In genomic region chr6:157648561-157648960, GRCh38 we compare ENCODE assay signal across 17 cellular contexts.
DNase-seq lines count a peak whose midpoint lies in the region; TF ChIP-seq lines count a peak whose summit lies in the region.
"Had no signal": no experiment of that assay in that cellular context is flagged by ENCODE, and none has a peak within 500 bp of the region (broad histone marks: within the 10 kb centered on the region; RNA-seq: fewer than 3 reads in every experiment).

No MANE protein-coding gene starts in this region.

- TF ChIP-seq CTCF in adrenal gland (IDR thresholded peaks at IDR 0.05), result no peak
- no peak for TF ChIP-seq CTCF in SK-N-SH (IDR thresholded peaks at IDR 0.05)
- no peak for TF ChIP-seq CTCF in OCI-LY7 (conservative IDR thresholded peaks at IDR 0.05; ENCODE audit: low read length)

- POLR2A ChIA-PET in SK-N-SH (lab: Yijun Ruan, JAX) (no interaction called here), OCI-LY7 (lab: Charles Lee) (no interaction called here)

- H3K4ac ChIP-seq in mesenchymal stem cell (ENCODE audit: low read depth in 1 of 2, low read length in 2 of 2), result no peak overlapping the region

- TF ChIP-seq RAD21 in SK-N-SH (IDR thresholded peaks at IDR 0.05; ENCODE audit: low read length), result no peak

- H2BK5ac ChIP-seq in mesenchymal stem cell (ENCODE audit: low read depth, low read length, poor library complexity, severe bottlenecking), result no peak overlapping the region

- no peaks in the 10 kb centered on the region for H3K36me3 ChIP-seq in BLaER1
- no peaks in the 10 kb centered on the region for H3K36me3 ChIP-seq in adrenal gland (replicated peaks in 1 of 2)
- peaks cover 9 to 17% of the 10 kb centered on the region in 2 experiments for H3K36me3 ChIP-seq in mesenchymal stem cell (ENCODE audit: control insufficient read depth in 1 of 2, insufficient read depth in 2 of 2, low read depth in 1 of 2, low read length in 2 of 2)
- H3K36me3 ChIP-seq in SK-N-SH (replicated peaks in 1 of 2; ENCODE audit: control insufficient read depth in 1 of 2, insufficient read depth in 2 of 2, low read length in 1 of 2), result no peaks in the 10 kb centered on the region
- H3K36me3 ChIP-seq in OCI-LY7 (ENCODE audit: insufficient read depth, low read length), result no peaks in the 10 kb centered on the region

- H2AK5ac ChIP-seq in mesenchymal stem cell (ENCODE audit: low read length, severe bottlenecking), result no peak overlapping the region

- no TSS peak for BruUV-seq in OCI-LY7 (replicated peaks; lab: Mats Ljungman, UMichigan)

- H4K91ac ChIP-seq in mesenchymal stem cell (ENCODE audit: low read length), result no peak overlapping the region

- H3K27me3 ChIP-seq in BLaER1 (no peaks in the 10 kb centered on the region), adrenal gland (no peaks in the 10 kb centered on the region), mesenchymal stem cell (ENCODE audit: control insufficient read depth in 1 of 2, insufficient read depth in 1 of 2, low read length in 2 of 2) (peaks cover 0 to 7% of the 10 kb centered on the region in 2 experiments), SK-N-SH (ENCODE audit: insufficient read depth) (no peaks in the 10 kb centered on the region)
- H3K27me3 ChIP-seq: ascending aorta, gastroesophageal sphincter had no signal

- no peak overlapping the region for H3K14ac ChIP-seq in mesenchymal stem cell (ENCODE audit: low read length in 2 of 2)

- H3K79me1 ChIP-seq in mesenchymal stem cell (replicated peaks; ENCODE audit: low read length, poor library complexity, severe bottlenecking), result no peaks in the 10 kb centered on the region

- no peaks in the 10 kb centered on the region for H3K9me2 ChIP-seq in SK-N-SH
- no peaks in the 10 kb centered on the region for H3K9me2 ChIP-seq in OCI-LY7 (ENCODE audit: insufficient read depth, low read length)

- CTCF ChIA-PET in SK-N-SH (lab: Yijun Ruan, JAX), result interaction anchor here (1.2 to 3.8 kb wide), 3 partner anchors 19 to 108 kb away, joined by 3 to 35 read pairs (median 4); no protein-coding TSS in a partner anchor
- CTCF ChIA-PET in OCI-LY7 (lab: Charles Lee; ENCODE audit: unreplicated experiment), result no interaction called here

- H2BK15ac ChIP-seq in mesenchymal stem cell (ENCODE audit: low read depth, poor library complexity, severe bottlenecking), result no peak overlapping the region

- H3K18ac ChIP-seq in mesenchymal stem cell (ENCODE audit: low read depth in 1 of 2, low read length in 2 of 2), result no peak overlapping the region

- H3F3A ChIP-seq in SK-N-SH (replicated peaks; ENCODE audit: insufficient read depth), result no peaks in the 10 kb centered on the region

- WGBS in adrenal gland, 4 donors, result 58 to 84% (median 81%) methylated on average over 3 to 5 of the region's 5 CpGs
- WGBS in mesenchymal stem cell, result 90% methylated on average over 5 of the region's 5 CpGs
- 100% methylated on average over 2 of the region's 5 CpGs for WGBS in SK-N-SH (ENCODE audit: low lambda C conversion rate)

- no peak overlapping the region for H4K8ac ChIP-seq in mesenchymal stem cell (ENCODE audit: low read length)

- H3K27ac ChIP-seq in BLaER1 (peak overlapping the region; percentile 79), adrenal gland (peak overlapping the region in 2 of 5 donors; percentile 42 to 44), mesenchymal stem cell (ENCODE audit: low read length, poor library complexity, severe bottlenecking) (no peak overlapping the region), SK-N-SH (ENCODE audit: low read depth in 2 of 2, low read length in 1 of 2) (no peak overlapping the region; a peak in 1 of 4 replicates), OCI-LY7 (ENCODE audit: low read depth, low read length, poor library complexity, severe bottlenecking) (no peak overlapping the region)
- H3K27ac ChIP-seq: ascending aorta, gastroesophageal sphincter had no signal

- DNase-seq in HT1080 (ENCODE audit: low read depth) (peak; percentile 46), adrenal gland (peak in 4 of 7 donors; percentile 25 to 48 (median 46)), mesenchymal stem cell (peak; percentile 15), SK-N-SH (no peak), OCI-LY7 (ENCODE audit: low spot score) (no peak)
- no peak for DNase-seq in stimulated activated CD4-positive, alpha-beta T cell treated with anti-CD3 and anti-CD28 coated beads, Interleukin-2, amount 100 ng/mL, for 24 hours
- DNase-seq in effector CD4-positive, alpha-beta T cell, result no peak
- DNase-seq: activated CD4-positive, alpha-beta T cell treated with anti-CD3 and anti-CD28 coated beads, Interleukin-2, amount 10 ng/mL, durations not matched to agents 24 days and 14 days; activated T-cell treated with anti-CD3 and anti-CD28 coated beads, Interleukin-2, amount 50 U/mL, for 48 hours; effector CD8-positive, alpha-beta T cell; immature natural killer cell; NCI-H524 treated with DMSO at 0.1 percent for 48 hours; stimulated activated CD4-positive, alpha-beta T cell treated with anti-CD3 and anti-CD28 coated beads, Interleukin-15, amount 100 ng/mL, for 24 hours; T-helper 17 cell had no signal

- TF ChIP-seq POLR2A in adrenal gland (IDR thresholded peaks at IDR 0.05), result no peak

- no peak for TF ChIP-seq EP300 in SK-N-SH (IDR thresholded peaks at IDR 0.05; ENCODE audit: borderline replicate concordance in 1 of 2, low read depth in 1 of 2, low read length in 1 of 2)

- no peak overlapping the region for H2BK12ac ChIP-seq in mesenchymal stem cell (ENCODE audit: low read length in 2 of 2)

- H3K4me3 ChIP-seq in BLaER1, result no peak overlapping the region
- no peak overlapping the region for H3K4me3 ChIP-seq in adrenal gland
- no peak overlapping the region for H3K4me3 ChIP-seq in mesenchymal stem cell (ENCODE audit: insufficient read depth in 1 of 2, low read depth in 1 of 2, low read length in 2 of 2)
- H3K4me3 ChIP-seq in SK-N-SH (ENCODE audit: low read depth in 2 of 2, low read length in 1 of 2), result no peak overlapping the region
- H3K4me3 ChIP-seq in OCI-LY7 (ENCODE audit: low read depth, low read length, poor library complexity, severe bottlenecking), result no peak overlapping the region
- H3K4me3 ChIP-seq: ascending aorta, gastroesophageal sphincter had no signal

- intact Hi-C loops in adrenal gland (cut with DNase I) (no loop called here), OCI-LY7 (cut with micrococcal nuclease; ENCODE audit: unreplicated experiment) (no loop called here)

- no peaks in the 10 kb centered on the region for H4K20me1 ChIP-seq in BLaER1
- no peaks in the 10 kb centered on the region for H4K20me1 ChIP-seq in SK-N-SH (ENCODE audit: insufficient read depth)
- H4K20me1 ChIP-seq in OCI-LY7 (ENCODE audit: insufficient read depth, low read length), result no peaks in the 10 kb centered on the region

- peaks cover 75% of the 10 kb centered on the region for H3K4me1 ChIP-seq in BLaER1
- H3K4me1 ChIP-seq in adrenal gland (replicated peaks in 1 of 2), result peaks cover 0 to 9% of the 10 kb centered on the region in 2 donors
- peaks cover 6% of the 10 kb centered on the region for H3K4me1 ChIP-seq in mesenchymal stem cell (ENCODE audit: control insufficient read depth, insufficient read depth, low read depth, low read length)
- peaks cover 0 to 22% of the 10 kb centered on the region in 2 experiments; a peak in 1 of 4 replicates for H3K4me1 ChIP-seq in SK-N-SH (ENCODE audit: control insufficient read depth in 1 of 2, insufficient read depth in 2 of 2, low read depth in 1 of 2, low read length in 1 of 2)
- no peaks in the 10 kb centered on the region for H3K4me1 ChIP-seq in OCI-LY7 (ENCODE audit: insufficient read depth, low read length, poor library complexity, severe bottlenecking)

- H3K9me3 ChIP-seq in BLaER1, result peaks cover 6% of the 10 kb centered on the region; the same call in 1 of the 2 replicates
- H3K9me3 ChIP-seq in adrenal gland (replicated peaks in 1 of 3), result no peaks in the 10 kb centered on the region
- H3K9me3 ChIP-seq in mesenchymal stem cell (ENCODE audit: control insufficient read depth, low read length), result no peaks in the 10 kb centered on the region
- H3K9me3 ChIP-seq in SK-N-SH, result no peaks in the 10 kb centered on the region
- no peaks in the 10 kb centered on the region for H3K9me3 ChIP-seq in OCI-LY7 (ENCODE audit: low read length)
- H3K9me3 ChIP-seq: ascending aorta, gastroesophageal sphincter had no signal

- H2AFZ ChIP-seq in mesenchymal stem cell (ENCODE audit: low read depth, low read length) (no peak overlapping the region), SK-N-SH (ENCODE audit: low read depth) (no peak overlapping the region), OCI-LY7 (ENCODE audit: low read length) (no peak overlapping the region)

- H3K4me2 ChIP-seq in BLaER1, result peak overlapping the region; percentile 69
- H3K4me2 ChIP-seq in mesenchymal stem cell (ENCODE audit: low read length, poor library complexity, severe bottlenecking), result no peak overlapping the region
- H3K4me2 ChIP-seq in SK-N-SH, result no peak overlapping the region
- no peak overlapping the region for H3K4me2 ChIP-seq in OCI-LY7 (ENCODE audit: low read length)

- H3K23ac ChIP-seq in mesenchymal stem cell (ENCODE audit: low read length in 2 of 2), result no peak overlapping the region

- H3K79me2 ChIP-seq in SK-N-SH (ENCODE audit: insufficient read depth), result no peaks in the 10 kb centered on the region
- no peaks in the 10 kb centered on the region for H3K79me2 ChIP-seq in OCI-LY7 (ENCODE audit: insufficient read depth, low read depth, low read length)

- H2BK120ac ChIP-seq in mesenchymal stem cell (ENCODE audit: low read depth, low read length), result no peak overlapping the region

- no peak overlapping the region; the same call in 1 of the 2 replicates for H3K9ac ChIP-seq in BLaER1
- no peak overlapping the region for H3K9ac ChIP-seq in mesenchymal stem cell (ENCODE audit: low read length)
- H3K9ac ChIP-seq in SK-N-SH, result no peak overlapping the region

TF ChIP-seq in SK-N-SH, 30 proteins besides CTCF, POLR2A, EP300 and RAD21 (continues in another document):
- TF ChIP-seq GABPA (IDR thresholded peaks at IDR 0.05; ENCODE audit: low read depth) (no peak), MXI1 (IDR thresholded peaks at IDR 0.05; ENCODE audit: low read depth, low read length) (no peak), TCF12 (IDR thresholded peaks at IDR 0.05) (no peak), PBX3 (IDR thresholded peaks at IDR 0.05) (no peak), SIN3A (IDR thresholded peaks at IDR 0.05; ENCODE audit: borderline replicate concordance, low read depth, low read length) (no peak), SMC3 (IDR thresholded peaks at IDR 0.05; ENCODE audit: low read depth, low read length) (no peak), RCOR1 (IDR thresholded peaks at IDR 0.05; ENCODE audit: low read length) (no peak), JUND (IDR thresholded peaks at IDR 0.05) (no peak)

Comparison
In these comparisons a context has a peak if more than half of its experiments do, and no peak if none do; other contexts are left out.
1. DNase-seq: peak in HT1080 (single experiment), adrenal gland (4 of 7) and mesenchymal stem cell (single experiment); none in stimulated activated CD4-positive, alpha-beta T cell treated with anti-CD3 and anti-CD28 coated beads, Interleukin-2, amount 100 ng/mL, for 24 hours (0 of 2), effector CD4-positive, alpha-beta T cell (single experiment), SK-N-SH (single experiment) and OCI-LY7 (single experiment).